ENCODE assay signal across 9 cellular contexts in the genomic region with DNA sequence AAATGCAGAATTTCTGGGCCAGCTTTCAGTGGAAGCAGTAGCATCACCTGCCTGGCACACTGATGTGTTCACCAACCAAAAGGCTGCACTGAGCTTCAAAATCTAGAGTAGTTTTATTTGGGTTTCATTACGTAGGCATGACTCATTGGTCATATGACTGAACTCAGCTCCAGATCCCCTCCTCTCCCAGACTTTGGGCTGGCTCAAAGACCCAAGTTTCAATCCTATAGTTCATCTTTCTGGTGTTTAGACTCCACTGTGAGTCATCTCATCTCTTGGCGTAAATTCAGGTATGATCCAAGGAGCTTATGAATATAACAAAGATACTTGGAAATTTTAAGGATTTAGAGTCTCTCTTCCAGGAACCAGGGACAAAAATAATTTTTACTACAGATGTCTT. TPM values are rescaled to one million over a fixed set of nuclear protein-coding genes. Genes with fewer than 3 reads are reported as not detected.
DNase-seq lines count a peak whose midpoint lies in the region; ATAC-seq, FAIRE-seq and TF ChIP-seq lines count a peak whose summit lies in the region.
"Had no signal": no experiment of that assay in that cellular context is flagged by ENCODE, and none has a peak within 500 bp of the region (broad histone marks: within the 10 kb centered on the region; RNA-seq: fewer than 3 reads in every experiment).

No MANE protein-coding gene starts in this region.

- peak overlapping the region; percentile 62 for H3K4me2 ChIP-seq in IMR-90 (ENCODE audit: low read depth, low read length)

- TF ChIP-seq POLR2A in IMR-90 (IDR thresholded peaks at IDR 0.05; ENCODE audit: low read depth, low read length): no peak

- POLR2A ChIA-PET in IMR-90 (lab: Charles Lee; ENCODE audit: unreplicated experiment): interaction anchor here (0.6 kb wide), 1 partner anchor 18 kb away, joined by 3 read pairs; no protein-coding TSS in a partner anchor

- H3K27ac Mint-ChIP-seq in Calu3 (ENCODE audit: unreplicated experiment): peak overlapping the region; percentile 92
- H3K27ac Mint-ChIP-seq in central memory CD8-positive, alpha-beta T cell (ENCODE audit: low read depth): peak overlapping the region; percentile 49
- peak overlapping the region; percentile 56 for H3K27ac Mint-ChIP-seq in nephron progenitor cell
- no peak overlapping the region for H3K27ac Mint-ChIP-seq in endothelial cell (ENCODE audit: unreplicated experiment)

- peak overlapping the region; percentile 37 for H3K4me3 Mint-ChIP-seq in Calu3 (ENCODE audit: low read depth, unreplicated experiment)
- H3K4me3 Mint-ChIP-seq in central memory CD8-positive, alpha-beta T cell: no peak overlapping the region
- H3K4me3 Mint-ChIP-seq in nephron progenitor cell: no peak overlapping the region
- no peak overlapping the region for H3K4me3 Mint-ChIP-seq in endothelial cell (ENCODE audit: unreplicated experiment)

- H2AFZ ChIP-seq in IMR-90 (replicated peaks; ENCODE audit: low read length, poor library complexity): no peak overlapping the region

- H4K91ac ChIP-seq in IMR-90 (ENCODE audit: insufficient read depth, low read depth, low read length): no peak overlapping the region

- H3K4me1 Mint-ChIP-seq in Calu3 (ENCODE audit: low read depth, unreplicated experiment) (no peaks in the 10 kb centered on the region), nephron progenitor cell (no peaks in the 10 kb centered on the region), endothelial cell (ENCODE audit: unreplicated experiment) (no peaks in the 10 kb centered on the region)
- peaks cover 10% of the 10 kb centered on the region for H3K4me1 Mint-ChIP-seq in central memory CD8-positive, alpha-beta T cell

- no peak overlapping the region for H2BK15ac ChIP-seq in IMR-90 (ENCODE audit: low read depth, low read length)

- H3K36me3 Mint-ChIP-seq in Calu3 (ENCODE audit: insufficient read depth, unreplicated experiment) (peaks cover 7% of the 10 kb centered on the region), nephron progenitor cell (ENCODE audit: low read depth) (peaks cover 49% of the 10 kb centered on the region), endothelial cell (ENCODE audit: low read depth, unreplicated experiment) (peaks cover 7% of the 10 kb centered on the region)
- peaks cover 34% of the 10 kb centered on the region for H3K36me3 Mint-ChIP-seq in central memory CD8-positive, alpha-beta T cell (ENCODE audit: insufficient read depth)

- BruUV-seq in Calu3 (replicated peaks; lab: Mats Ljungman, UMichigan) (no TSS peak), IMR-90 (replicated peaks; lab: Mats Ljungman, UMichigan) (no TSS peak)

- no peak overlapping the region for H3K4me3 ChIP-seq in IMR-90 (ENCODE audit: insufficient read depth, low read depth, low read length)
- H3K4me3 ChIP-seq in kidney (ENCODE audit: low read length in 2 of 2): no peak overlapping the region
- H3K4me3 ChIP-seq: cardiac muscle cell had no signal

- H4K20me1 ChIP-seq in IMR-90 (ENCODE audit: insufficient read depth, low read length): peaks cover 15% of the 10 kb centered on the region

- H3K14ac ChIP-seq in IMR-90 (replicated peaks; ENCODE audit: low read depth, low read length): no peak overlapping the region

- no peak overlapping the region for H4K8ac ChIP-seq in IMR-90 (ENCODE audit: low read depth in 2 of 2, low read length in 2 of 2)

- peaks cover 15 to 34% of the 10 kb centered on the region in 2 experiments for H3K79me1 ChIP-seq in IMR-90 (ENCODE audit: low read depth in 1 of 2, low read length in 2 of 2)

- no peak overlapping the region for H3K27ac ChIP-seq in IMR-90 (ENCODE audit: insufficient read depth, low read length)
- H3K27ac ChIP-seq in kidney (ENCODE audit: low read depth in 2 of 2, low read length in 2 of 2): no peak overlapping the region
- H3K27ac ChIP-seq: cardiac muscle cell had no signal

- no peak overlapping the region for H2AK9ac ChIP-seq in IMR-90 (replicated peaks; ENCODE audit: low read depth, low read length, poor library complexity)

- TF ChIP-seq RAD21 in IMR-90 (IDR thresholded peaks at IDR 0.05; ENCODE audit: low read length): no peak

- DNase-seq in Calu3 (peak; percentile 40), IMR-90 (peak; percentile 99), nephron progenitor cell (no peak), kidney (no peak), endothelial cell (ENCODE audit: low spot score) (no peak), Kasumi-1 (lab: John Stamatoyannopoulos, UW) (no peak)
- DNase-seq in central memory CD8-positive, alpha-beta T cell (ENCODE audit: low spot score in 2 of 2): no peak

- H3K9ac ChIP-seq in IMR-90 (ENCODE audit: low read depth, low read length): no peak overlapping the region
- no peak overlapping the region for H3K9ac ChIP-seq in kidney (ENCODE audit: low read length in 2 of 2)

- no peak overlapping the region for H3K4ac ChIP-seq in IMR-90 (ENCODE audit: low read depth, low read length)

- in situ Hi-C loops in IMR-90 (cut with MboI; ENCODE audit: low sequenced_read_pairs): no loop called here

- no peak overlapping the region for H3K56ac ChIP-seq in IMR-90 (ENCODE audit: extremely low read depth, insufficient read depth, low read length)

- H3K18ac ChIP-seq in IMR-90 (ENCODE audit: low read depth, low read length): no peak overlapping the region

- intact Hi-C loops in Calu3 (cut with micrococcal nuclease; ENCODE audit: unreplicated experiment) (no loop called here), IMR-90 (cut with micrococcal nuclease) (no loop called here), kidney (cut with DNase I) (no loop called here)

- H4K5ac ChIP-seq in IMR-90 (ENCODE audit: low read depth, low read length): no peak overlapping the region

- H3K9me3 Mint-ChIP-seq in Calu3 (ENCODE audit: low read depth, unreplicated experiment) (no peaks in the 10 kb centered on the region), nephron progenitor cell (no peaks in the 10 kb centered on the region), endothelial cell (ENCODE audit: unreplicated experiment) (no peaks in the 10 kb centered on the region)
- H3K9me3 Mint-ChIP-seq in central memory CD8-positive, alpha-beta T cell: no peaks in the 10 kb centered on the region

- H3K23ac ChIP-seq in IMR-90 (ENCODE audit: low read depth, low read length): no peak overlapping the region

- H3K27me3 Mint-ChIP-seq in Calu3 (ENCODE audit: unreplicated experiment): no peaks in the 10 kb centered on the region
- H3K27me3 Mint-ChIP-seq in central memory CD8-positive, alpha-beta T cell: no peaks in the 10 kb centered on the region
- H3K27me3 Mint-ChIP-seq in nephron progenitor cell (ENCODE audit: low read depth, poor library complexity): no peaks in the 10 kb centered on the region
- H3K27me3 Mint-ChIP-seq in endothelial cell (ENCODE audit: unreplicated experiment): no peaks in the 10 kb centered on the region

- H2BK5ac ChIP-seq in IMR-90 (ENCODE audit: low read depth, low read length, poor library complexity, severe bottlenecking): peak overlapping the region; percentile 15

- dilution Hi-C loops in IMR-90 (cut with HindIII; ENCODE audit: low sequenced_read_pairs, unreplicated experiment): no loop called here

- H2BK20ac ChIP-seq in IMR-90 (ENCODE audit: low read depth, low read length): no peak overlapping the region

- H3K4me1 ChIP-seq in IMR-90 (ENCODE audit: control insufficient read depth, insufficient read depth, low read length) (peaks cover 6% of the 10 kb centered on the region), kidney (ENCODE audit: control insufficient read depth in 1 of 2, insufficient read depth in 1 of 2, low read depth in 1 of 2, low read length in 2 of 2) (peaks cover 0 to 4% of the 10 kb centered on the region in 2 donors)

- H3K36me3 ChIP-seq in IMR-90 (ENCODE audit: control insufficient read depth, insufficient read depth, low read length) (peaks cover 22% of the 10 kb centered on the region), kidney (ENCODE audit: control insufficient read depth in 1 of 2, insufficient read depth in 2 of 2, low read length in 2 of 2) (peaks cover 0 to 4% of the 10 kb centered on the region in 2 donors)

- CTCF ChIA-PET in Calu3 (lab: Charles Lee) (interaction anchor here (0.5 to 1.0 kb wide), 6 partner anchors 17 to 263 kb away, joined by 3 to 5 read pairs (median 4); no protein-coding TSS in a partner anchor), IMR-90 (lab: Yijun Ruan, JAX) (interaction anchor here (0.9 to 1.6 kb wide), 4 partner anchors 9 to 20 kb away, joined by 3 to 4 read pairs (median 3); no protein-coding TSS in a partner anchor)

- ATAC-seq in IMR-90 (ENCODE audit: low read depth) (peak; percentile 98), GM19023 (IDR thresholded peaks at IDR 0.05; ENCODE audit: unreplicated experiment) (no peak)
- no peak for ATAC-seq in central memory CD8-positive, alpha-beta T cell (replicated peaks; ENCODE audit: extremely low read depth, poor library complexity, severe bottlenecking)

- TF ChIP-seq CTCF in Calu3 (IDR thresholded peaks at IDR 0.05; ENCODE audit: unreplicated experiment) (no peak), IMR-90 (conservative IDR thresholded peaks at IDR 0.05; ENCODE audit: low read depth, low read length) (no peak), nephron progenitor cell (IDR thresholded peaks at IDR 0.05) (no peak), kidney (IDR thresholded peaks at IDR 0.05; ENCODE audit: borderline replicate concordance, extremely low read depth, insufficient read depth) (no peak), endothelial cell (IDR thresholded peaks at IDR 0.05; ENCODE audit: unreplicated experiment) (no peak)

- H3K9me3 ChIP-seq in IMR-90 (ENCODE audit: control insufficient read depth, insufficient read depth, low read length) (no peaks in the 10 kb centered on the region), kidney (ENCODE audit: control insufficient read depth in 1 of 2, low read length in 2 of 2) (no peaks in the 10 kb centered on the region)

- H2BK120ac ChIP-seq in IMR-90 (ENCODE audit: low read depth, low read length): no peak overlapping the region

- FAIRE-seq in kidney (lab: Jason Lieb, UNC): no peak

- no peaks in the 10 kb centered on the region for H3K27me3 ChIP-seq in IMR-90 (ENCODE audit: control insufficient read depth, insufficient read depth, low read length)
- H3K27me3 ChIP-seq: cardiac muscle cell had no signal

- peaks cover 8% of the 10 kb centered on the region; the same call in 1 of the 2 replicates for H3K9me1 ChIP-seq in IMR-90 (ENCODE audit: insufficient read depth, low read length)

- no peak overlapping the region for H2AK5ac ChIP-seq in IMR-90 (ENCODE audit: low read depth, low read length)

- no CpG with 5 or more reads among the region's 2 CpGs for WGBS in IMR-90 (ENCODE audit: extremely low coverage in 2 of 2, insufficient read length in 1 of 2), 2 experiments

TF ChIP-seq in IMR-90, 13 proteins besides CTCF, POLR2A, EP300 and RAD21 (continues in another document):
- TF ChIP-seq BHLHE40 (IDR thresholded peaks at IDR 0.05; ENCODE audit: low read depth, low read length): peak; percentile 48; the same call in 1 of the 2 replicates
- TF ChIP-seq MAFK (IDR thresholded peaks at IDR 0.05; ENCODE audit: low read depth, low read length): no peak

RNA-seq across cellular contexts. Expression of gene ZMYM5, which starts 17.7 kb away (rescaled TPM):
- total RNA-seq in Calu3 (2022) (8.6 and 10.6 TPM in 2 replicates), IMR-90 (2012; rRNA removed) (10.2 and 13.6 TPM in 2 replicates), kidney (15.2 TPM), endothelial cell (ENCODE audit: unreplicated experiment) (17.3 TPM)
- polyA plus RNA-seq in IMR-90 (2012; rRNA removed) (5.2 and 7.0 TPM in 2 replicates), kidney (ENCODE audit: insufficient read depth, low read depth, low replicate concordance) (4.8 TPM)
- polyA plus RNA-seq in IMR-90 (2012; cell fraction: cytosol; rRNA removed): 0.74 and 0.75 TPM in 2 replicates
- polyA plus RNA-seq in IMR-90 (2012; cell fraction: nucleus; rRNA removed; ENCODE audit: low replicate concordance): 1.2 and 12.1 TPM in 2 replicates

Comparison
In these comparisons a context has a peak if more than half of its experiments do, and no peak if none do; other contexts are left out.
1. DNase-seq: peak in Calu3 (single experiment) and IMR-90 (single experiment); none in central memory CD8-positive, alpha-beta T cell (0 of 2), nephron progenitor cell (single experiment), kidney (single experiment), endothelial cell (single experiment) and Kasumi-1 (0 of 2).